16 cellular contexts compared by ENCODE assay signal in the genomic region with DNA sequence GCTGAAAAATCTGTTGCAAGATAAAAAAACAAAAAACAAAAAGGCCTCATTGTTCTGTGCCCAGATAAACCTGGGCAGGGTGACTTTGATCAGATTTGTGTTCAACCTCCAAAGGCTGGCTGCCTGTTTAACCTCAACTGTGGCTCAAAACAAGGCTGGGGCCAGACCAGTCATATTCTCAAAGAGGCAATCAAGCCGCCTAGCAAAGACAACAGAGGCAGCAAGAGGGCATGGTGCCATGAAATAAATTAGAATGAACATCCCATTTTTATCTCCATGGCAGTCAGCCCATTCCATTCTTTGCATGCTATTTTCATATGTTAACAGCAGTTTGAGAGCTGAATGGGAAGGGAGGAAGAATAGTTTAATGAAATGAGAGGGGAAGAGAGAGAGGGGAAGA.
"Had no signal": no experiment of that assay in that cellular context is flagged by ENCODE, and none has a peak within 500 bp of the region (broad histone marks: within the 10 kb centered on the region; RNA-seq: fewer than 3 reads in every experiment).

No MANE protein-coding gene starts in this region.

- H3K27me3 ChIP-seq: breast epithelium, esophagus muscularis mucosa, neutrophil, stomach had no signal

- H3K4me1 ChIP-seq: breast epithelium, esophagus muscularis mucosa, stomach had no signal

- H3K9me3 ChIP-seq: neutrophil had no signal

- ATAC-seq: activated CD4-positive, alpha-beta T cell treated with anti-CD3 and anti-CD28 coated beads for 36 hours; naive thymus-derived CD4-positive, alpha-beta T cell had no signal

- H3K27ac ChIP-seq: breast epithelium, esophagus muscularis mucosa, neutrophil, stomach, VCaP had no signal

- DNase-seq: activated CD4-positive, alpha-beta memory T cell treated with anti-CD3 and anti-CD28 coated beads, Interleukin-2, amount 10 ng/mL, durations not matched to agents 7 days and 5 days; activated CD4-positive, alpha-beta T cell treated with anti-CD3 and anti-CD28 coated beads for 36 hours; activated gamma-delta T cell; activated naive CD8-positive, alpha-beta T cell treated with anti-CD3 and anti-CD28 coated beads for 36 hours; activated T-cell treated with anti-CD3 and anti-CD28 coated beads, Interleukin-2, amount 50 U/mL, for 48 hours; hypothalamus; immature natural killer cell; naive thymus-derived CD4-positive, alpha-beta T cell; posterior cingulate gyrus; stimulated activated CD4-positive, alpha-beta T cell treated with anti-CD3 and anti-CD28 coated beads, Interleukin-4, amount 100 ng/mL, for 4 hours; stomach had no signal

- H3K4me3 ChIP-seq: breast epithelium, esophagus muscularis mucosa, lung, stomach had no signal

- H3K36me3 ChIP-seq: breast epithelium, esophagus muscularis mucosa, neutrophil, stomach had no signal
